8 cellular contexts compared by ENCODE assay signal in the genomic region with DNA sequence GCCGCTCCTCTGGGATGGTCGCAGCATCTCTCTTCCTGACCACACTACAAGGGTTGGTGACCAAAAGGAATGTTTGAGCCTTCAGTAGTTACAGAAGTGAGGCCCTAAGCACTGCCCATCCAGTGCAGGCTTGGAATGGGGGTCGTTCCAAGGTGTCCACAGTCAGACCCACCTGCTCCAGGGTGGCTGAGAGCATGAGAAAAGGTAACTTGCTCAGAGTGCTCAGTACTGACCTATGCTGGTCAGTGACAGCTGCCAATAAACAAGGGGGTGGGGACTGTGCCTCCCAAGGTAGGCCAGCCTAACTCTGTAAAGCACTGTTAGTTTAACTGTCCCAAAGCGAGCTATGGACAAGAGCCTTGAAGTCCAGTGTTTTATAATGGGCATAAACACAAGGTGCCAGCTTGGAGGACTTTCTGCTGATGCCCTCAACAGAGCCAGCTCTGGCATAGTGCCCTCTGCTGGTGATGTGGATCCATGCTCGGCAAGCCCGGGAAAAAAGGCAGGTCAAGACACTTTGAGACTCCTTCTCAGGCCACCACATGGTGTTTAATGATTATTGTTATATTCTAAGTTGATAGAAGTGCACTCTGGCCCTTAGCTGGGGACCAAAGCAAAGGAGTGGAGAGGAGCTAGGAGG.
A peak's percentile ranks its signal among the peaks of the same experiment; 100 is the strongest.
DNase-seq lines count a peak whose midpoint lies in the region; ATAC-seq and TF ChIP-seq lines count a peak whose summit lies in the region.

No MANE protein-coding gene starts in this region.

- no peaks in the 10 kb centered on the region for H3K9me3 Mint-ChIP-seq in activated CD8-positive, alpha-beta memory T cell treated with anti-CD3 and anti-CD28 coated beads, Interleukin-2, amount 10 ng/mL, durations not matched to agents 7 days and 5 days (ENCODE audit: low read depth)
- no peaks in the 10 kb centered on the region for H3K9me3 Mint-ChIP-seq in naive thymus-derived CD4-positive, alpha-beta T cell

- no peaks in the 10 kb centered on the region for H3K36me3 Mint-ChIP-seq in activated CD8-positive, alpha-beta memory T cell treated with anti-CD3 and anti-CD28 coated beads, Interleukin-2, amount 10 ng/mL, durations not matched to agents 7 days and 5 days
- no peaks in the 10 kb centered on the region for H3K36me3 Mint-ChIP-seq in naive thymus-derived CD4-positive, alpha-beta T cell

- no peaks in the 10 kb centered on the region for H3K4me1 Mint-ChIP-seq in activated CD8-positive, alpha-beta memory T cell treated with anti-CD3 and anti-CD28 coated beads, Interleukin-2, amount 10 ng/mL, durations not matched to agents 7 days and 5 days
- H3K4me1 Mint-ChIP-seq in naive thymus-derived CD4-positive, alpha-beta T cell, result peaks cover 0 to 2% (median 0%) of the 10 kb centered on the region in 7 donors

- 29 to 52% (median 51%) methylated on average over 4 to 6 of the region's 6 CpGs for WGBS in stomach, 5 donors

- DNase-seq in AG04449 (ENCODE audit: low read depth, low spot score) (no peak), GM13976 (ENCODE audit: low spot score) (peak; percentile 71), NCI-H524 treated with DMSO at 0.1 percent for 48 hours (lab: John Stamatoyannopoulos, UW) (peak; percentile 5), epidermal melanocyte (ENCODE audit: insufficient read length, low spot score) (peak; percentile 43), stomach (peak; percentile 77)
- peak; percentile 66 for DNase-seq in activated CD8-positive, alpha-beta memory T cell treated with anti-CD3 and anti-CD28 coated beads, Interleukin-2, amount 10 ng/mL, durations not matched to agents 7 days and 5 days
- peak in 7 of 9 donors; percentile 3 to 51 (median 17) for DNase-seq in naive thymus-derived CD4-positive, alpha-beta T cell

- H3K36me3 ChIP-seq in naive thymus-derived CD4-positive, alpha-beta T cell (ENCODE audit: control insufficient read depth in 2 of 3, insufficient read depth in 3 of 3, low read length in 3 of 3), result no peaks in the 10 kb centered on the region
- no peaks in the 10 kb centered on the region for H3K36me3 ChIP-seq in stomach

- in situ Hi-C loops in GM13976 (cut with MboI; ENCODE audit: low sequenced_read_pairs, unreplicated experiment), result loop anchor here (10.0 kb wide), 1 partner anchor 337 kb away; no protein-coding TSS in a partner anchor

- H3K27ac Mint-ChIP-seq in activated CD8-positive, alpha-beta memory T cell treated with anti-CD3 and anti-CD28 coated beads, Interleukin-2, amount 10 ng/mL, durations not matched to agents 7 days and 5 days, result no peak overlapping the region
- H3K27ac Mint-ChIP-seq in naive thymus-derived CD4-positive, alpha-beta T cell, result no peak overlapping the region

- intact Hi-C loops in naive thymus-derived CD4-positive, alpha-beta T cell (cut with micrococcal nuclease), result loop anchor here in 1 of 2 donors (1.0 to 5.0 kb wide), 2 partner anchors 149 to 338 kb away; no protein-coding TSS in a partner anchor
- intact Hi-C loops in stomach (cut with DNase I; ENCODE audit: low total_unique reads), result loop anchor here (10.0 kb wide), 2 partner anchors 207 to 337 kb away; no protein-coding TSS in a partner anchor

- no peak overlapping the region for H3K4me3 ChIP-seq in AG04449 (ENCODE audit: low read depth, low read length)
- no peak overlapping the region for H3K4me3 ChIP-seq in naive thymus-derived CD4-positive, alpha-beta T cell (ENCODE audit: low read length)
- no peak overlapping the region for H3K4me3 ChIP-seq in stomach

- ATAC-seq in HG03066 (IDR thresholded peaks at IDR 0.05; ENCODE audit: low read depth, unreplicated experiment), result peak; percentile 77
- ATAC-seq in activated CD8-positive, alpha-beta memory T cell treated with anti-CD3 and anti-CD28 coated beads, Interleukin-2, amount 10 ng/mL, durations not matched to agents 7 days and 5 days, result peak; percentile 57
- ATAC-seq in naive thymus-derived CD4-positive, alpha-beta T cell, result peak; percentile 38

- H3K27me3 Mint-ChIP-seq in activated CD8-positive, alpha-beta memory T cell treated with anti-CD3 and anti-CD28 coated beads, Interleukin-2, amount 10 ng/mL, durations not matched to agents 7 days and 5 days, result peaks cover 10% of the 10 kb centered on the region
- H3K27me3 Mint-ChIP-seq in naive thymus-derived CD4-positive, alpha-beta T cell, result peaks cover 0 to 17% (median 9%) of the 10 kb centered on the region in 5 donors

- peak; percentile 79 for TF ChIP-seq CTCF in AG04449 (IDR thresholded peaks at IDR 0.05; ENCODE audit: insufficient read depth, low read length, missing control alignments)
- TF ChIP-seq CTCF in GM13976 (IDR thresholded peaks at IDR 0.05; ENCODE audit: borderline replicate concordance, control extremely low read depth, extremely low read depth, insufficient read depth, missing control alignments), result peak; percentile 66
- peak in 4 of 7 experiments; percentile 29 to 50 (median 36) for TF ChIP-seq CTCF in stomach (IDR thresholded peaks at IDR 0.05)

- no peak for TF ChIP-seq POLR2A in stomach (IDR thresholded peaks at IDR 0.05)

- no peak for TF ChIP-seq EP300 in stomach (IDR thresholded peaks at IDR 0.05)

- no peak overlapping the region for H3K4me3 Mint-ChIP-seq in activated CD8-positive, alpha-beta memory T cell treated with anti-CD3 and anti-CD28 coated beads, Interleukin-2, amount 10 ng/mL, durations not matched to agents 7 days and 5 days
- H3K4me3 Mint-ChIP-seq in naive thymus-derived CD4-positive, alpha-beta T cell, result no peak overlapping the region

- no peak overlapping the region for H3K27ac ChIP-seq in naive thymus-derived CD4-positive, alpha-beta T cell (ENCODE audit: low read depth, low read length)
- H3K27ac ChIP-seq in stomach, result no peak overlapping the region

- CTCF ChIA-PET in AG04449 (lab: Yijun Ruan, JAX), result interaction anchor here (0.7 to 9.3 kb wide), 84 partner anchors 10 to 421 kb away, joined by 3 to 511 read pairs (median 6); a partner anchor contains a TSS
- CTCF ChIA-PET in activated CD8-positive, alpha-beta memory T cell treated with anti-CD3 and anti-CD28 coated beads, Interleukin-2, amount 10 ng/mL, durations not matched to agents 7 days and 5 days (lab: Charles Lee), result interaction anchor here (0.8 to 7.5 kb wide), 25 partner anchors 11 to 735 kb away, joined by 3 to 109 read pairs (median 4); no protein-coding TSS in a partner anchor
- CTCF ChIA-PET in naive thymus-derived CD4-positive, alpha-beta T cell (lab: Charles Lee), result interaction anchor here (1.0 to 1.9 kb wide), 3 partner anchors 10 to 341 kb away, joined by 3 to 8 read pairs (median 5); no protein-coding TSS in a partner anchor

- no peaks in the 10 kb centered on the region for H3K4me1 ChIP-seq in naive thymus-derived CD4-positive, alpha-beta T cell (ENCODE audit: control insufficient read depth in 2 of 2, insufficient read depth in 2 of 2, low read length in 2 of 2)
- no peaks in the 10 kb centered on the region for H3K4me1 ChIP-seq in stomach

- H3K27me3 ChIP-seq in naive thymus-derived CD4-positive, alpha-beta T cell (ENCODE audit: control insufficient read depth in 2 of 2, insufficient read depth in 2 of 2, low read length in 2 of 2), result no peaks in the 10 kb centered on the region
- no peaks in the 10 kb centered on the region for H3K27me3 ChIP-seq in stomach

- H3K9me3 ChIP-seq in naive thymus-derived CD4-positive, alpha-beta T cell (ENCODE audit: control insufficient read depth in 2 of 3, low read length in 3 of 3), result no peaks in the 10 kb centered on the region
- no peaks in the 10 kb centered on the region for H3K9me3 ChIP-seq in stomach

- POLR2A ChIA-PET in AG04449 (lab: Yijun Ruan, JAX), result interaction anchor here (0.6 kb wide), 1 partner anchor 65 kb away, joined by 3 read pairs; no protein-coding TSS in a partner anchor
- POLR2A ChIA-PET in naive thymus-derived CD4-positive, alpha-beta T cell (lab: Charles Lee), result no interaction called here
